ENCODE assay signal across 15 cellular contexts in genomic region chr17:49966767-49967166, GRCh38. TPM values are rescaled to one million over a fixed set of nuclear protein-coding genes. Genes with fewer than 3 reads are reported as not detected.
DNase-seq lines count a peak whose midpoint lies in the region; ATAC-seq and TF ChIP-seq lines count a peak whose summit lies in the region.
"Had no signal": no experiment of that assay in that cellular context is flagged by ENCODE, and none has a peak within 500 bp of the region (broad histone marks: within the 10 kb centered on the region; RNA-seq: fewer than 3 reads in every experiment).

No MANE protein-coding gene starts in this region.

- no peaks in the 10 kb centered on the region; the same call in 1 of the 3 replicates for H3K9me3 Mint-ChIP-seq in GM23338
- H3K9me3 Mint-ChIP-seq in activated T-cell treated with anti-CD3 and anti-CD28 coated beads, Interleukin-2, amount 50 U/mL, for 72 hours = no peaks in the 10 kb centered on the region
- H3K9me3 Mint-ChIP-seq: CD8-positive, alpha-beta T cell had no signal

- H3K79me2 ChIP-seq in GM23338 (replicated peaks; ENCODE audit: insufficient read depth) = no peaks in the 10 kb centered on the region

- TF ChIP-seq CTCF in GM23338 (conservative IDR thresholded peaks at IDR 0.05; ENCODE audit: low read depth in 2 of 2) = no peak

- H2AFZ ChIP-seq in GM23338 = no peak overlapping the region

- DNase-seq in GM23338 (ENCODE audit: low spot score) = no peak
- DNase-seq in T-helper 17 cell = no peak
- no peak for DNase-seq in activated T-cell treated with anti-CD3 and anti-CD28 coated beads, Interleukin-2, amount 50 U/mL, for 72 hours
- DNase-seq in foreskin melanocyte = no peak
- no peak for DNase-seq in NCI-H526 treated with DMSO at 0.1 percent for 48 hours (lab: John Stamatoyannopoulos, UW)
- DNase-seq: C1 segment of cervical spinal cord; Caco-2; CD8-positive, alpha-beta T cell; DMS153; DND-41; H9 had no signal

- H3K27ac Mint-ChIP-seq in GM23338 = no peak overlapping the region
- no peak overlapping the region for H3K27ac Mint-ChIP-seq in T-helper 17 cell
- no peak overlapping the region for H3K27ac Mint-ChIP-seq in activated T-cell treated with anti-CD3 and anti-CD28 coated beads, Interleukin-2, amount 50 U/mL, for 72 hours
- H3K27ac Mint-ChIP-seq: CD8-positive, alpha-beta T cell had no signal

- peaks cover 13% of the 10 kb centered on the region for H3F3A ChIP-seq in GM23338 (replicated peaks; ENCODE audit: low read depth)

- H3K9ac ChIP-seq in iPS-15b (ENCODE audit: low read depth, low read length) = no peak overlapping the region

- peaks cover 34% of the 10 kb centered on the region for H4K20me1 ChIP-seq in GM23338 (replicated peaks; ENCODE audit: insufficient read depth)

- H3K27me3 ChIP-seq in GM23338 (ENCODE audit: insufficient read depth) (peaks cover 99% of the 10 kb centered on the region), iPS-15b (ENCODE audit: control insufficient read depth, insufficient read depth, low read length) (peaks cover 91% of the 10 kb centered on the region)

- no peak overlapping the region for H3K4me2 ChIP-seq in GM23338

- no peaks in the 10 kb centered on the region for H3K9me2 ChIP-seq in GM23338 (ENCODE audit: insufficient read depth)

- no peaks in the 10 kb centered on the region for H3K36me3 ChIP-seq in GM23338 (ENCODE audit: insufficient read depth)
- no peaks in the 10 kb centered on the region for H3K36me3 ChIP-seq in iPS-15b (ENCODE audit: control insufficient read depth, insufficient read depth, low read length)

- H3K27ac ChIP-seq in GM23338 (ENCODE audit: low read depth) = no peak overlapping the region

- H3K36me3 Mint-ChIP-seq in GM23338 (ENCODE audit: low read depth) (no peaks in the 10 kb centered on the region; the same call in 2 of the 3 replicates), T-helper 17 cell (ENCODE audit: low read depth) (peaks cover 9% of the 10 kb centered on the region)
- peaks cover 0 to 4% of the 10 kb centered on the region in 2 donors for H3K36me3 Mint-ChIP-seq in activated T-cell treated with anti-CD3 and anti-CD28 coated beads, Interleukin-2, amount 50 U/mL, for 72 hours (ENCODE audit: insufficient read depth in 2 of 2)
- H3K36me3 Mint-ChIP-seq: CD8-positive, alpha-beta T cell had no signal

- H3K9me3 ChIP-seq in T-helper 17 cell (ENCODE audit: control insufficient read depth, low read length, poor library complexity, severe bottlenecking) (no peaks in the 10 kb centered on the region), iPS-15b (ENCODE audit: control insufficient read depth, insufficient read depth, low read length) (no peaks in the 10 kb centered on the region)
- H3K9me3 ChIP-seq: Caco-2 had no signal

- no peak overlapping the region for H3K4me3 ChIP-seq in GM23338
- H3K4me3 ChIP-seq in iPS-15b (ENCODE audit: low read depth, low read length) = peak overlapping the region; percentile 22

- peaks cover 42% of the 10 kb centered on the region for H3K4me1 ChIP-seq in GM23338 (ENCODE audit: insufficient read depth)
- H3K4me1 ChIP-seq in iPS-15b (ENCODE audit: control insufficient read depth, insufficient read depth, low read length) = peaks cover 17% of the 10 kb centered on the region

- H3K27me3 Mint-ChIP-seq in GM23338 (ENCODE audit: insufficient read depth, low read depth, poor library complexity) = peaks cover 98% of the 10 kb centered on the region
- H3K27me3 Mint-ChIP-seq in T-helper 17 cell = peaks cover 89% of the 10 kb centered on the region
- H3K27me3 Mint-ChIP-seq in activated T-cell treated with anti-CD3 and anti-CD28 coated beads, Interleukin-2, amount 50 U/mL, for 72 hours (ENCODE audit: low read depth) = peaks cover 89% of the 10 kb centered on the region

- ATAC-seq in GM23338 = no peak
- no peak for ATAC-seq in T-helper 17 cell
- ATAC-seq in activated T-cell treated with anti-CD3 and anti-CD28 coated beads, Interleukin-2, amount 50 U/mL, for 72 hours (replicated peaks in 1 of 2) = no peak
- ATAC-seq: CD8-positive, alpha-beta T cell; HCT116 had no signal

- H3K4me3 Mint-ChIP-seq in GM23338 (no peak overlapping the region), T-helper 17 cell (peak overlapping the region; percentile 13)
- no peak overlapping the region for H3K4me3 Mint-ChIP-seq in activated T-cell treated with anti-CD3 and anti-CD28 coated beads, Interleukin-2, amount 50 U/mL, for 72 hours
- H3K4me3 Mint-ChIP-seq: CD8-positive, alpha-beta T cell had no signal

- H3K4me1 Mint-ChIP-seq in GM23338 (peaks cover 55% of the 10 kb centered on the region), T-helper 17 cell (peaks cover 37% of the 10 kb centered on the region)
- peaks cover 68% of the 10 kb centered on the region for H3K4me1 Mint-ChIP-seq in activated T-cell treated with anti-CD3 and anti-CD28 coated beads, Interleukin-2, amount 50 U/mL, for 72 hours (ENCODE audit: low read depth)

TF ChIP-seq in GM23338, 12 proteins besides CTCF, POLR2A, EP300 and RAD21:
- TF ChIP-seq EZH2 (IDR thresholded peaks at IDR 0.05; ENCODE audit: low read depth, unreplicated experiment) = peak; percentile 64
- TF ChIP-seq ZNF114 (CRISPR knock-in tag; IDR thresholded peaks at IDR 0.05) = no peak

RNA-seq across cellular contexts. Expression of gene DLX4, which starts 2.2 kb away (rescaled TPM):
- total RNA-seq in GM23338 (2014; rRNA removed; shearing (Covaris generic)) = 0.10 and 0.58 TPM in 2 replicates
- polyA plus RNA-seq in GM23338 (2016; fragmentation: Nextera tagmentation; extraction: Ambion mirVana) = 0.79 and 0.80 TPM in 2 replicates
- under 1 TPM in 1 of 2 donors, not detected in 1; 0.68 TPM for total RNA-seq in T-helper 17 cell
- total RNA-seq in activated T-cell treated with anti-CD3 and anti-CD28 coated beads, Interleukin-2, amount 50 U/mL, for 72 hours = 1 to 10 TPM; 1.9 to 3.0 TPM

RNA-seq across cellular contexts. Expression of gene DLX3, which starts 28.3 kb away (rescaled TPM):
- 0.14 TPM in 1 of 2 replicates, not detected in the other for total RNA-seq in GM23338 (2014; rRNA removed; shearing (Covaris generic))
- 0.19 and 0.27 TPM in 2 replicates for polyA plus RNA-seq in GM23338 (2016; fragmentation: Nextera tagmentation; extraction: Ambion mirVana)
- not detected for total RNA-seq in T-helper 17 cell
- total RNA-seq in activated T-cell treated with anti-CD3 and anti-CD28 coated beads, Interleukin-2, amount 50 U/mL, for 72 hours = under 1 TPM in 1 of 2 donors, not detected in 1; 0.12 TPM
- total RNA-seq: A172; A673; CD8-positive, alpha-beta T cell had no signal
